8 cellular contexts compared by ENCODE assay signal in the genomic region with DNA sequence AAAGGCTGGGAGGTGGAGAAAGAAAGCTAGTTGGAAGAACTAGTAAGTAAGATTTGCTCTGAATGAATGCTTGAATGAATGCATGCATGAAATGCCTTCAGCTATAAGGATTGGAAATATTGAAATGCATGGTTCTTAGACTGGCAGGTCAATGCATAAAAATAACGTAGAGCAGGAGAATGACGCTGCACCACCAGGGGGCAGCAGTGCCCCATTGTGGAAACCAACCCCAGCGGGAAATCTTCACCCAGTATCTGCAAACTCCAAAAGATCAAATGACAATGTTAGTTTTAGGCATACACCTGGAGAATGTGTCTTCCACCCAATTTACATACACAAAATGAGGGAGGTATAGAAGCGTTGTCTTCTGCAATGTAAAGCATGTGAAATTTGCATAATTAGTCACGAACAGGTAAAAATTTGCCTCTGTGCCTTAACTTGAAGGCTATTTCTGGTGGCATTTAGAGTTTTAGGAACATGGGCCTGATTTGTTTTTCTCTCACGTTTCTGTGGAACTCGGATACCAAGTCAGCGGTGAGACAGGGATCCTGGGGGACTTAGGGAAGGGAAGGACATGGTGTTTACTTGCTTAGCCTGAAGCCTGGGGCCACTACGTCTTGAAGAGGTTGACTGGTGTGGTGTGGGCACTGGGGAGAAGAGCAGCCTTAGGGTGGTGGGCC.
DNase-seq lines count a peak whose midpoint lies in the region; ATAC-seq and TF ChIP-seq lines count a peak whose summit lies in the region.

No MANE protein-coding gene starts in this region.

- no peaks in the 10 kb centered on the region for H3K36me3 ChIP-seq in liver (ENCODE audit: control insufficient read depth in 4 of 4, insufficient read depth in 3 of 4, low read depth in 1 of 4, low read length in 3 of 4)

- DNase-seq in A172 (ENCODE audit: low spot score) (peak; percentile 81), GM13976 (ENCODE audit: low spot score) (peak; percentile 67), NCI-H2171 (lab: John Stamatoyannopoulos, UW) (peak; percentile 55)
- DNase-seq in activated CD4-positive, CD25-positive, alpha-beta regulatory T cell treated with anti-CD3 and anti-CD28 coated beads, Interleukin-2, amount 50 U/mL, for 16 hours (ENCODE audit: low read depth, low spot score): peak; percentile 41
- peak; percentile 53 for DNase-seq in central memory CD4-positive, alpha-beta T cell
- peak; percentile 49 for DNase-seq in stimulated activated CD8-positive, alpha-beta memory T cell treated with anti-CD3 and anti-CD28 coated beads, Interleukin-12 subunit alpha, Interleukin-12 subunit beta, amount 100 ng/mL, for 4 hours (ENCODE audit: low read depth)

- no peaks in the 10 kb centered on the region for H3K9me3 ChIP-seq in liver (ENCODE audit: control insufficient read depth in 4 of 4, low read length in 3 of 4)

- no peak overlapping the region for H3K27ac ChIP-seq in liver (ENCODE audit: low read depth in 1 of 2, low read length in 2 of 2)

- peak; percentile 71 for ATAC-seq in HG03045 (IDR thresholded peaks at IDR 0.05; ENCODE audit: unreplicated experiment)

- in situ Hi-C loops in GM13976 (cut with MboI; ENCODE audit: low sequenced_read_pairs, unreplicated experiment): loop anchor here (25.0 kb wide), 1 partner anchor 730 kb away; a partner anchor contains a TSS

- H3K9ac ChIP-seq in liver (ENCODE audit: low read depth in 1 of 2, low read length in 2 of 2): no peak overlapping the region

- WGBS in liver: 28% methylated on average over 9 of the region's 9 CpGs

- no peaks in the 10 kb centered on the region for H3K27me3 ChIP-seq in liver (ENCODE audit: control insufficient read depth in 4 of 4, insufficient read depth in 4 of 4, low read length in 3 of 4)

- TF ChIP-seq CTCF in GM13976 (IDR thresholded peaks at IDR 0.05; ENCODE audit: borderline replicate concordance, control extremely low read depth, extremely low read depth, insufficient read depth, missing control alignments) (peak; percentile 84), liver (IDR thresholded peaks at IDR 0.05; ENCODE audit: low read depth, low read length, missing input control) (peak; percentile 95)

- no peaks in the 10 kb centered on the region for H3K4me1 ChIP-seq in liver (ENCODE audit: control insufficient read depth in 4 of 4, insufficient read depth in 4 of 4, low read length in 3 of 4)

- peak; percentile 92 to 96 for TF ChIP-seq RAD21 in liver (IDR thresholded peaks at IDR 0.05)

- H3K4me3 ChIP-seq in liver (ENCODE audit: low read depth in 1 of 3, low read length in 3 of 3): no peak overlapping the region

TF ChIP-seq in liver, 16 proteins besides CTCF, POLR2A, EP300 and RAD21:
- TF ChIP-seq, protein P1, sequence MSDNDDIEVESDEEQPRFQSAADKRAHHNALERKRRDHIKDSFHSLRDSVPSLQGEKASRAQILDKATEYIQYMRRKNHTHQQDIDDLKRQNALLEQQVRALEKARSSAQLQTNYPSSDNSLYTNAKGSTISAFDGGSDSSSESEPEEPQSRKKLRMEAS (IDR thresholded peaks at IDR 0.05): no peak
- no peak for TF ChIP-seq NR2F2 (IDR thresholded peaks at IDR 0.05)
- no peak for TF ChIP-seq JUND (IDR thresholded peaks at IDR 0.05)
- TF ChIP-seq YY1 (IDR thresholded peaks at IDR 0.05): no peak
- TF ChIP-seq TAF1 (conservative IDR thresholded peaks at IDR 0.05): no peak
- TF ChIP-seq EGR1 (IDR thresholded peaks at IDR 0.05; ENCODE audit: low read depth in 2 of 2): no peak
- TF ChIP-seq FOXA2 (IDR thresholded peaks at IDR 0.05): no peak
- no peak for TF ChIP-seq HNF4G (IDR thresholded peaks at IDR 0.05)
- no peak for TF ChIP-seq HNF4A (conservative IDR thresholded peaks at IDR 0.05)
- no peak for TF ChIP-seq GABPA (IDR thresholded peaks at IDR 0.05 in 1 of 2, conservative IDR thresholded peaks at IDR 0.05 in 1 of 2)
- TF ChIP-seq RXRA (IDR thresholded peaks at IDR 0.05): no peak
- TF ChIP-seq, protein P2, sequence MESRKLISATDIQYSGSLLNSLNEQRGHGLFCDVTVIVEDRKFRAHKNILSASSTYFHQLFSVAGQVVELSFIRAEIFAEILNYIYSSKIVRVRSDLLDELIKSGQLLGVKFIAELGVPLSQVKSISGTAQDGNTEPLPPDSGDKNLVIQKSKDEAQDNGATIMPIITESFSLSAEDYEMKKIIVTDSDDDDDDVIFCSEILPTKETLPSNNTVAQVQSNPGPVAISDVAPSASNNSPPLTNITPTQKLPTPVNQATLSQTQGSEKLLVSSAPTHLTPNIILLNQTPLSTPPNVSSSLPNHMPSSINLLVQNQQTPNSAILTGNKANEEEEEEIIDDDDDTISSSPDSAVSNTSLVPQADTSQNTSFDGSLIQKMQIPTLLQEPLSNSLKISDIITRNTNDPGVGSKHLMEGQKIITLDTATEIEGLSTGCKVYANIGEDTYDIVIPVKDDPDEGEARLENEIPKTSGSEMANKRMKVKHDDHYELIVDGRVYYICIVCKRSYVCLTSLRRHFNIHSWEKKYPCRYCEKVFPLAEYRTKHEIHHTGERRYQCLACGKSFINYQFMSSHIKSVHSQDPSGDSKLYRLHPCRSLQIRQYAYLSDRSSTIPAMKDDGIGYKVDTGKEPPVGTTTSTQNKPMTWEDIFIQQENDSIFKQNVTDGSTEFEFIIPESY (IDR thresholded peaks at IDR 0.05): no peak
- TF ChIP-seq FOXA1 (IDR thresholded peaks at IDR 0.05): no peak
- TF ChIP-seq SP1 (IDR thresholded peaks at IDR 0.05): no peak
- TF ChIP-seq, protein P3, sequence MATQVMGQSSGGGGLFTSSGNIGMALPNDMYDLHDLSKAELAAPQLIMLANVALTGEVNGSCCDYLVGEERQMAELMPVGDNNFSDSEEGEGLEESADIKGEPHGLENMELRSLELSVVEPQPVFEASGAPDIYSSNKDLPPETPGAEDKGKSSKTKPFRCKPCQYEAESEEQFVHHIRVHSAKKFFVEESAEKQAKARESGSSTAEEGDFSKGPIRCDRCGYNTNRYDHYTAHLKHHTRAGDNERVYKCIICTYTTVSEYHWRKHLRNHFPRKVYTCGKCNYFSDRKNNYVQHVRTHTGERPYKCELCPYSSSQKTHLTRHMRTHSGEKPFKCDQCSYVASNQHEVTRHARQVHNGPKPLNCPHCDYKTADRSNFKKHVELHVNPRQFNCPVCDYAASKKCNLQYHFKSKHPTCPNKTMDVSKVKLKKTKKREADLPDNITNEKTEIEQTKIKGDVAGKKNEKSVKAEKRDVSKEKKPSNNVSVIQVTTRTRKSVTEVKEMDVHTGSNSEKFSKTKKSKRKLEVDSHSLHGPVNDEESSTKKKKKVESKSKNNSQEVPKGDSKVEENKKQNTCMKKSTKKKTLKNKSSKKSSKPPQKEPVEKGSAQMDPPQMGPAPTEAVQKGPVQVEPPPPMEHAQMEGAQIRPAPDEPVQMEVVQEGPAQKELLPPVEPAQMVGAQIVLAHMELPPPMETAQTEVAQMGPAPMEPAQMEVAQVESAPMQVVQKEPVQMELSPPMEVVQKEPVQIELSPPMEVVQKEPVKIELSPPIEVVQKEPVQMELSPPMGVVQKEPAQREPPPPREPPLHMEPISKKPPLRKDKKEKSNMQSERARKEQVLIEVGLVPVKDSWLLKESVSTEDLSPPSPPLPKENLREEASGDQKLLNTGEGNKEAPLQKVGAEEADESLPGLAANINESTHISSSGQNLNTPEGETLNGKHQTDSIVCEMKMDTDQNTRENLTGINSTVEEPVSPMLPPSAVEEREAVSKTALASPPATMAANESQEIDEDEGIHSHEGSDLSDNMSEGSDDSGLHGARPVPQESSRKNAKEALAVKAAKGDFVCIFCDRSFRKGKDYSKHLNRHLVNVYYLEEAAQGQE (IDR thresholded peaks at IDR 0.05): no peak
- TF ChIP-seq, protein P4, sequence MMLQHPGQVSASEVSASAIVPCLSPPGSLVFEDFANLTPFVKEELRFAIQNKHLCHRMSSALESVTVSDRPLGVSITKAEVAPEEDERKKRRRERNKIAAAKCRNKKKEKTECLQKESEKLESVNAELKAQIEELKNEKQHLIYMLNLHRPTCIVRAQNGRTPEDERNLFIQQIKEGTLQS (IDR thresholded peaks at IDR 0.05): no peak
TF ChIP-seq in liver: peak in this region for 0.
